ENCODE assay signal across 18 cellular contexts in genomic region chr6:5550631-5551030, GRCh38.
"Had no signal": no experiment of that assay in that cellular context is flagged by ENCODE, and none has a peak within 500 bp of the region (broad histone marks: within the 10 kb centered on the region; RNA-seq: fewer than 3 reads in every experiment).

No MANE protein-coding gene starts in this region.

- DNase-seq: cortex of kidney; effector memory CD8-positive, alpha-beta T cell; left ventricle myocardium superior; lower lobe of right lung; natural killer cell; pancreas; right lobe of liver; small intestine; stimulated activated CD4-positive, alpha-beta T cell treated with anti-CD3 and anti-CD28 coated beads, Interleukin-15, amount 100 ng/mL, for 24 hours; stimulated activated CD4-positive, alpha-beta T cell treated with anti-CD3 and anti-CD28 coated beads, Interleukin-2, amount 100 ng/mL, for 48 hours; stimulated activated naive B cell treated with anti-CD40 and anti-IgM and Interleukin-4, amounts not matched to agents 10 μg/mL and 1 μg/mL and 100 μg/mL, for 72 hours; upper lobe of right lung; uterus had no signal

- H3K4me3 Mint-ChIP-seq: effector memory CD8-positive, alpha-beta T cell; memory B cell; natural killer cell; stimulated activated naive B cell treated with anti-CD40 and anti-IgM and Interleukin-4, amounts not matched to agents 10 μg/mL and 1 μg/mL and 100 μg/mL, for 72 hours; stimulated activated naive CD8-positive, alpha-beta T cell treated with anti-CD3 and anti-CD28 coated beads, Interleukin-15, Interleukin-2, amounts not matched to agents 100 ng/mL and 50 ng/mL, for 24 hours had no signal

- H3K27ac Mint-ChIP-seq: effector memory CD8-positive, alpha-beta T cell; memory B cell; natural killer cell; stimulated activated naive CD8-positive, alpha-beta T cell treated with anti-CD3 and anti-CD28 coated beads, Interleukin-15, Interleukin-2, amounts not matched to agents 100 ng/mL and 50 ng/mL, for 24 hours had no signal

- H3K9me3 ChIP-seq: neutrophil, pancreas, right lobe of liver, upper lobe of right lung, uterus had no signal

- H3K36me3 ChIP-seq: neutrophil, pancreas, right lobe of liver, thoracic aorta, upper lobe of right lung, uterus had no signal

- ATAC-seq: effector memory CD8-positive, alpha-beta T cell; left ventricle myocardium superior; lower lobe of right lung; natural killer cell; pancreas; right lobe of liver; stimulated activated naive B cell treated with anti-CD40 and anti-IgM and Interleukin-4, amounts not matched to agents 10 μg/mL and 1 μg/mL and 100 μg/mL, for 72 hours; upper lobe of right lung had no signal

- H3K4me1 ChIP-seq: lower lobe of right lung, pancreas, tibial nerve, upper lobe of right lung, uterus had no signal

- H3K4me3 ChIP-seq: lower lobe of right lung, pancreas, right lobe of liver, thoracic aorta, tibial nerve, upper lobe of right lung, uterus had no signal

- H3K27ac ChIP-seq: lower lobe of right lung, neutrophil, pancreas, right lobe of liver, thoracic aorta, tibial nerve, upper lobe of right lung, uterus had no signal

- H3K9me3 Mint-ChIP-seq: effector memory CD8-positive, alpha-beta T cell had no signal

- H3K27me3 Mint-ChIP-seq: effector memory CD8-positive, alpha-beta T cell; memory B cell; stimulated activated naive B cell treated with anti-CD40 and anti-IgM and Interleukin-4, amounts not matched to agents 10 μg/mL and 1 μg/mL and 100 μg/mL, for 72 hours; stimulated activated naive CD8-positive, alpha-beta T cell treated with anti-CD3 and anti-CD28 coated beads, Interleukin-15, Interleukin-2, amounts not matched to agents 100 ng/mL and 50 ng/mL, for 24 hours had no signal

- H3K4me1 Mint-ChIP-seq: memory B cell had no signal

- H3K27me3 ChIP-seq: neutrophil, pancreas, right lobe of liver, tibial nerve, upper lobe of right lung, uterus had no signal
